ENCODE assay signal across 5 cellular contexts in genomic region chr1:7689307-7689706, GRCh38.
DNase-seq lines count a peak whose midpoint lies in the region; ATAC-seq and TF ChIP-seq lines count a peak whose summit lies in the region.
"Not testable (repeated sequence)": the region's sequence is repeated elsewhere in the genome, so short reads cannot be mapped to it uniquely, and the experiment has no call there.

No MANE protein-coding gene starts in this region.

- H3K4me1 Mint-ChIP-seq in T-helper 17 cell; chondrocyte (ENCODE audit: low read depth): not testable (repeated sequence)

- not testable (repeated sequence) for H3K4me3 Mint-ChIP-seq in T-helper 17 cell; chondrocyte (ENCODE audit: unreplicated experiment)

- not testable (repeated sequence) for H3K36me3 ChIP-seq in HEK293 (ENCODE audit: control insufficient read depth in 2 of 2, insufficient read depth in 1 of 2, low read length in 2 of 2); testis (ENCODE audit: low read depth, missing control alignments)

- not testable (repeated sequence) for TF ChIP-seq POLR2A in testis (IDR thresholded peaks at IDR 0.05)

- CTCF ChIA-PET in HEK293 (lab: Yijun Ruan, JAX) = interaction anchor here (0.6 to 0.9 kb wide), 2 partner anchors 66 to 76 kb away, joined by 4 read pairs; no protein-coding TSS in a partner anchor

- H3K9me3 ChIP-seq in HEK293 (ENCODE audit: control insufficient read depth, insufficient read depth, low read depth, low read length); T-helper 17 cell (ENCODE audit: control insufficient read depth, low read length, poor library complexity, severe bottlenecking); testis: not testable (repeated sequence)

- not testable (repeated sequence) for H3K4me1 ChIP-seq in HEK293 (ENCODE audit: control insufficient read depth, insufficient read depth, low read length); testis

- TF ChIP-seq CTCF in HEK293 (tag by site-specific recombination; IDR thresholded peaks at IDR 0.05); chondrocyte (IDR thresholded peaks at IDR 0.05); testis (IDR thresholded peaks at IDR 0.05): not testable (repeated sequence)

- not testable (repeated sequence) for ATAC-seq in T-helper 17 cell

- H3K36me3 Mint-ChIP-seq in T-helper 17 cell (ENCODE audit: low read depth); chondrocyte (ENCODE audit: low read depth): not testable (repeated sequence)

- H3K27me3 ChIP-seq in testis = not testable (repeated sequence)

- H3K27me3 Mint-ChIP-seq in T-helper 17 cell (peaks cover 13% of the 10 kb centered on the region), chondrocyte (ENCODE audit: low read depth) (peaks cover 35% of the 10 kb centered on the region)

- H3K27ac ChIP-seq in HEK293 (ENCODE audit: extremely low read depth, low read depth, low read length); testis: not testable (repeated sequence)

- WGBS in testis, 2 donors = 58 to 81% methylated on average over 4 of the region's 4 CpGs

- H3K27ac Mint-ChIP-seq in T-helper 17 cell = peak overlapping the region; percentile 57
- not testable (repeated sequence) for H3K27ac Mint-ChIP-seq in chondrocyte (ENCODE audit: unreplicated experiment)

- not testable (repeated sequence) for DNase-seq in T-helper 17 cell
- DNase-seq in chondrocyte (ENCODE audit: low spot score) (peak; percentile 1), posterior vena cava (ENCODE audit: low spot score) (peak; percentile 2), testis (peak; percentile 26)

- not testable (repeated sequence) for H3K4me3 ChIP-seq in HEK293 (ENCODE audit: low read depth, low read length); testis

- POLR2A ChIA-PET in HEK293 (lab: Yijun Ruan, JAX) = not testable (repeated sequence)

- intact Hi-C loops in posterior vena cava (cut with DNase I) = loop anchor here in 1 of 2 donors (1.0 kb wide), 1 partner anchor 27 kb away; no protein-coding TSS in a partner anchor
- intact Hi-C loops in testis (cut with DNase I; ENCODE audit: low total_unique reads) = not testable (repeated sequence)

- peaks cover 12% of the 10 kb centered on the region for H3K9me3 Mint-ChIP-seq in chondrocyte (ENCODE audit: low read depth)

TF ChIP-seq in HEK293, 187 proteins besides CTCF, POLR2A, EP300 and RAD21:
- peak; percentile 41; the same call in 1 of the 2 replicates for TF ChIP-seq SCRT1 (tag by site-specific recombination; IDR thresholded peaks at IDR 0.05; ENCODE audit: borderline replicate concordance)
TF ChIP-seq in HEK293: peak in this region for 1; not testable (repeated sequence) for 186.
